Comparison of ENCODE assay signal across 11 cellular contexts in genomic region chr21:28142692-28143091, GRCh38.
DNase-seq lines count a peak whose midpoint lies in the region; ATAC-seq, FAIRE-seq and TF ChIP-seq lines count a peak whose summit lies in the region.
"Had no signal": no experiment of that assay in that cellular context is flagged by ENCODE, and none has a peak within 500 bp of the region (broad histone marks: within the 10 kb centered on the region; RNA-seq: fewer than 3 reads in every experiment).

No MANE protein-coding gene starts in this region.

- no peak overlapping the region for H3K4me2 ChIP-seq in H1 (ENCODE audit: insufficient read depth in 1 of 2, low read depth in 2 of 2, low read length in 2 of 2)

- H3K4me1 Mint-ChIP-seq in naive thymus-derived CD4-positive, alpha-beta T cell, result no peaks in the 10 kb centered on the region

- no peak overlapping the region for H2BK5ac ChIP-seq in H1 (ENCODE audit: low read depth, low read length)

- no peaks in the 10 kb centered on the region for H3K36me3 Mint-ChIP-seq in naive thymus-derived CD4-positive, alpha-beta T cell

- no peak overlapping the region for H3K14ac ChIP-seq in H1 (ENCODE audit: insufficient read length)

- H3K23me2 ChIP-seq in H1 (ENCODE audit: low read depth, low read length), result no peaks in the 10 kb centered on the region

- intact Hi-C loops in naive thymus-derived CD4-positive, alpha-beta T cell (cut with micrococcal nuclease), result no loop called here
- intact Hi-C loops in kidney (cut with DNase I), result no loop called here

- no peak overlapping the region for H2AK5ac ChIP-seq in H1 (ENCODE audit: low read depth, low read length)

- H2BK15ac ChIP-seq in H1 (ENCODE audit: low read length), result no peak overlapping the region

- H3K9me3 ChIP-seq in H1 (ENCODE audit: insufficient read depth in 2 of 2, low read depth in 1 of 2, low read length in 1 of 2), result no peaks in the 10 kb centered on the region
- no peaks in the 10 kb centered on the region for H3K9me3 ChIP-seq in naive thymus-derived CD4-positive, alpha-beta T cell (ENCODE audit: control insufficient read depth in 2 of 3, low read length in 3 of 3)
- peaks cover 0 to 13% of the 10 kb centered on the region in 2 donors for H3K9me3 ChIP-seq in kidney (ENCODE audit: control insufficient read depth in 1 of 2, low read length in 2 of 2)
- H3K9me3 ChIP-seq: body of pancreas had no signal

- no peak overlapping the region for H3K27ac ChIP-seq in H1 (ENCODE audit: low read depth, low read length)
- no peak overlapping the region for H3K27ac ChIP-seq in naive thymus-derived CD4-positive, alpha-beta T cell (ENCODE audit: low read depth, low read length)
- H3K27ac ChIP-seq in kidney (ENCODE audit: low read depth in 2 of 2, low read length in 2 of 2), result no peak overlapping the region
- H3K27ac ChIP-seq: body of pancreas, RWPE1 had no signal

- no peaks in the 10 kb centered on the region for H3K4me1 ChIP-seq in H1 (replicated peaks in 1 of 4; ENCODE audit: control insufficient read depth in 3 of 4, insufficient read depth in 4 of 4, low read length in 3 of 4)
- H3K4me1 ChIP-seq in naive thymus-derived CD4-positive, alpha-beta T cell (ENCODE audit: control insufficient read depth in 2 of 2, insufficient read depth in 2 of 2, low read length in 2 of 2), result no peaks in the 10 kb centered on the region
- H3K4me1 ChIP-seq in kidney (ENCODE audit: control insufficient read depth in 1 of 2, insufficient read depth in 1 of 2, low read depth in 1 of 2, low read length in 2 of 2), result no peaks in the 10 kb centered on the region
- H3K4me1 ChIP-seq: body of pancreas had no signal

- ATAC-seq in naive thymus-derived CD4-positive, alpha-beta T cell, result peak; percentile 80
- no peak for ATAC-seq in GM19035 (IDR thresholded peaks at IDR 0.05; ENCODE audit: unreplicated experiment)
- no peak for ATAC-seq in GM21381 (IDR thresholded peaks at IDR 0.05; ENCODE audit: unreplicated experiment)
- ATAC-seq: activated CD8-positive, alpha-beta T cell treated with anti-CD3 and anti-CD28 coated beads, Interleukin-2, amount 10 ng/mL, durations not matched to agents 7 days and 5 days; body of pancreas had no signal

- TF ChIP-seq CTCF in H1 (IDR thresholded peaks at IDR 0.05; ENCODE audit: control extremely low read depth in 1 of 3, insufficient read depth in 1 of 3, low read depth in 1 of 3, low read length in 3 of 3), result no peak
- no peak for TF ChIP-seq CTCF in kidney (IDR thresholded peaks at IDR 0.05; ENCODE audit: borderline replicate concordance, extremely low read depth, insufficient read depth)

- H2AFZ ChIP-seq in H1 (ENCODE audit: low read length), result peak overlapping the region; percentile 95

- TF ChIP-seq RAD21 in H1 (IDR thresholded peaks at IDR 0.05 in 1 of 2, conservative IDR thresholded peaks at IDR 0.05 in 1 of 2; ENCODE audit: low read depth in 2 of 2, low read length in 2 of 2), result no peak

- no peak overlapping the region for H3K56ac ChIP-seq in H1 (replicated peaks; ENCODE audit: insufficient read length, low read depth, low read length)

- H3K9ac ChIP-seq in H1 (replicated peaks in 1 of 4; ENCODE audit: extremely low read depth in 1 of 4, low read depth in 3 of 4, low read length in 3 of 4) (no peak overlapping the region), kidney (ENCODE audit: low read length in 2 of 2) (no peak overlapping the region)

- no peak overlapping the region for H4K91ac ChIP-seq in H1 (replicated peaks; ENCODE audit: insufficient read length, low read length)

- no peaks in the 10 kb centered on the region for H4K20me1 ChIP-seq in H1 (replicated peaks in 1 of 2; ENCODE audit: control insufficient read depth in 1 of 2, insufficient read depth in 2 of 2, low read length in 2 of 2)

- H3K9me3 Mint-ChIP-seq in naive thymus-derived CD4-positive, alpha-beta T cell, result peaks cover 0 to 6% (median 1%) of the 10 kb centered on the region in 11 donors

- no peak for TF ChIP-seq POLR2A in H1 (IDR thresholded peaks at IDR 0.05; ENCODE audit: control extremely low read depth in 1 of 2, low read depth in 2 of 2, low read length in 2 of 2)

- H3K79me1 ChIP-seq in H1 (ENCODE audit: low read depth, low read length), result no peaks in the 10 kb centered on the region

- H3K4me3 ChIP-seq in H1 (ENCODE audit: extremely low read depth in 1 of 4, insufficient read depth in 2 of 4, low read depth in 3 of 4, low read length in 4 of 4), result no peak overlapping the region
- no peak overlapping the region for H3K4me3 ChIP-seq in naive thymus-derived CD4-positive, alpha-beta T cell (ENCODE audit: low read length)
- no peak overlapping the region for H3K4me3 ChIP-seq in kidney (ENCODE audit: low read length in 2 of 2)
- H3K4me3 ChIP-seq: body of pancreas had no signal

- CTCF ChIA-PET in H1 (lab: Charles Lee; ENCODE audit: partially characterized antibody), result no interaction called here
- CTCF ChIA-PET in naive thymus-derived CD4-positive, alpha-beta T cell (lab: Charles Lee), result no interaction called here

- POLR2A ChIA-PET in H1 (lab: Charles Lee; ENCODE audit: partially characterized antibody), result no interaction called here
- POLR2A ChIA-PET in naive thymus-derived CD4-positive, alpha-beta T cell (lab: Charles Lee), result no interaction called here

- TF ChIP-seq EP300 in H1 (IDR thresholded peaks at IDR 0.05; ENCODE audit: borderline replicate concordance in 1 of 2, low read depth in 2 of 2, low read length in 2 of 2), result no peak

- H4K5ac ChIP-seq in H1 (ENCODE audit: insufficient read length, low read depth, low read length), result no peak overlapping the region

- H3K18ac ChIP-seq in H1 (ENCODE audit: extremely low read depth, low read length), result no peak overlapping the region

- H3K27me3 ChIP-seq in H1 (replicated peaks in 1 of 4; ENCODE audit: control insufficient read depth in 3 of 4, extremely low read depth in 1 of 4, insufficient read depth in 3 of 4, low read length in 3 of 4), result no peaks in the 10 kb centered on the region
- no peaks in the 10 kb centered on the region for H3K27me3 ChIP-seq in naive thymus-derived CD4-positive, alpha-beta T cell (ENCODE audit: control insufficient read depth in 2 of 2, insufficient read depth in 2 of 2, low read length in 2 of 2)
- H3K27me3 ChIP-seq: body of pancreas had no signal

- H2BK12ac ChIP-seq in H1 (ENCODE audit: low read depth, low read length), result no peak overlapping the region

- no peak overlapping the region for H2BK120ac ChIP-seq in H1 (replicated peaks; ENCODE audit: low read depth, low read length)

- H3K4ac ChIP-seq in H1 (replicated peaks; ENCODE audit: insufficient read length, low read depth, low read length), result no peak overlapping the region

- H3K36me3 ChIP-seq in H1 (ENCODE audit: control insufficient read depth in 2 of 4, insufficient read depth in 4 of 4, low read length in 3 of 4) (no peaks in the 10 kb centered on the region), kidney (ENCODE audit: control insufficient read depth in 1 of 2, insufficient read depth in 2 of 2, low read length in 2 of 2) (no peaks in the 10 kb centered on the region)
- H3K36me3 ChIP-seq in naive thymus-derived CD4-positive, alpha-beta T cell (ENCODE audit: control insufficient read depth in 2 of 3, insufficient read depth in 3 of 3, low read length in 3 of 3), result no peaks in the 10 kb centered on the region

- H3K4me3 Mint-ChIP-seq in naive thymus-derived CD4-positive, alpha-beta T cell, result no peak overlapping the region
- H3K4me3 Mint-ChIP-seq: activated CD8-positive, alpha-beta T cell treated with anti-CD3 and anti-CD28 coated beads, Interleukin-2, amount 10 ng/mL, durations not matched to agents 7 days and 5 days had no signal

- no peaks in the 10 kb centered on the region for H3K79me2 ChIP-seq in H1 (ENCODE audit: control insufficient read depth in 1 of 2, insufficient read depth in 2 of 2, low read length in 2 of 2)

- no peak overlapping the region for H2BK20ac ChIP-seq in H1 (ENCODE audit: low read length)

- no peak overlapping the region for H3K27ac Mint-ChIP-seq in naive thymus-derived CD4-positive, alpha-beta T cell
- H3K27ac Mint-ChIP-seq: activated CD8-positive, alpha-beta T cell treated with anti-CD3 and anti-CD28 coated beads, Interleukin-2, amount 10 ng/mL, durations not matched to agents 7 days and 5 days had no signal

- peaks cover 0 to 4% (median 0%) of the 10 kb centered on the region in 5 donors for H3K27me3 Mint-ChIP-seq in naive thymus-derived CD4-positive, alpha-beta T cell

- FAIRE-seq in H1 (lab: Jason Lieb, UNC) (no peak), kidney (lab: Jason Lieb, UNC) (no peak)

- no peak overlapping the region for H3K23ac ChIP-seq in H1 (ENCODE audit: insufficient read length)

- DNase-seq in GM04503 (ENCODE audit: low read depth), result peak; percentile 34
- peak; percentile 88 for DNase-seq in NOMO-1 treated with DMSO at 0.1 percent for 48 hours (lab: John Stamatoyannopoulos, UW; ENCODE audit: unreplicated experiment)
- no peak for DNase-seq in H1 (ENCODE audit: low read depth in 1 of 2, low spot score in 2 of 2)
- DNase-seq in naive thymus-derived CD4-positive, alpha-beta T cell, result no peak
- no peak for DNase-seq in mucosa of gallbladder (ENCODE audit: low spot score)
- no peak for DNase-seq in kidney
- DNase-seq: activated CD8-positive, alpha-beta T cell treated with anti-CD3 and anti-CD28 coated beads, Interleukin-2, amount 10 ng/mL, durations not matched to agents 7 days and 5 days had no signal

- no peak overlapping the region for H4K8ac ChIP-seq in H1 (ENCODE audit: extremely low read depth, insufficient read depth, low read length)

TF ChIP-seq in H1, 55 proteins besides CTCF, POLR2A, EP300 and RAD21 (continues in another document):
- no peak for TF ChIP-seq BACH1 (IDR thresholded peaks at IDR 0.05; ENCODE audit: low read length)
- no peak for TF ChIP-seq HDAC2 (IDR thresholded peaks at IDR 0.05; ENCODE audit: borderline replicate concordance in 1 of 2, low read depth in 2 of 2, low read length in 2 of 2)
- no peak for TF ChIP-seq SRF (IDR thresholded peaks at IDR 0.05; ENCODE audit: low read depth, low read length)
- no peak for TF ChIP-seq KDM5A (IDR thresholded peaks at IDR 0.05; ENCODE audit: low read length)
- no peak for TF ChIP-seq SP2 (IDR thresholded peaks at IDR 0.05; ENCODE audit: low read length)
- TF ChIP-seq CTBP2 (IDR thresholded peaks at IDR 0.05; ENCODE audit: borderline replicate concordance, insufficient read depth, insufficient read length, low read length), result no peak
- TF ChIP-seq SIN3A (conservative IDR thresholded peaks at IDR 0.05 in 1 of 2, IDR thresholded peaks at IDR 0.05 in 1 of 2; ENCODE audit: low read depth in 1 of 2, low read length in 2 of 2), result no peak
- TF ChIP-seq, protein P1, sequence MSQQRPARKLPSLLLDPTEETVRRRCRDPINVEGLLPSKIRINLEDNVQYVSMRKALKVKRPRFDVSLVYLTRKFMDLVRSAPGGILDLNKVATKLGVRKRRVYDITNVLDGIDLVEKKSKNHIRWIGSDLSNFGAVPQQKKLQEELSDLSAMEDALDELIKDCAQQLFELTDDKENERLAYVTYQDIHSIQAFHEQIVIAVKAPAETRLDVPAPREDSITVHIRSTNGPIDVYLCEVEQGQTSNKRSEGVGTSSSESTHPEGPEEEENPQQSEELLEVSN (IDR thresholded peaks at IDR 0.05), result no peak
- no peak for TF ChIP-seq ZNF274 (IDR thresholded peaks at IDR 0.05; ENCODE audit: borderline replicate concordance, extremely low read depth, low read length)
- TF ChIP-seq POLR2AphosphoS5 (IDR thresholded peaks at IDR 0.05; ENCODE audit: low read depth, low read length), result no peak
- TF ChIP-seq PHF8 (conservative IDR thresholded peaks at IDR 0.05; ENCODE audit: low read depth, low read length), result no peak

Comparison
In these comparisons a context has a peak if more than half of its experiments do, and no peak if none do; other contexts are left out.
1. DNase-seq: peak in GM04503 (single experiment) and NOMO-1 treated with DMSO at 0.1 percent for 48 hours (single experiment); none in H1 (0 of 2), naive thymus-derived CD4-positive, alpha-beta T cell (0 of 9), mucosa of gallbladder (single experiment) and kidney (single experiment).